ENCODE assay signal across 29 cellular contexts in genomic region chr3:128240232-128240631, GRCh38.
"Had no signal": no experiment of that assay in that cellular context is flagged by ENCODE, and none has a peak within 500 bp of the region (broad histone marks: within the 10 kb centered on the region; RNA-seq: fewer than 3 reads in every experiment).

No MANE protein-coding gene starts in this region.

- H3K27me3 ChIP-seq: foreskin keratinocyte, heart left ventricle, pancreas, stomach, thyroid gland, upper lobe of right lung had no signal

- H3K4me3 Mint-ChIP-seq: activated CD4-positive, alpha-beta memory T cell treated with anti-CD3 and anti-CD28 coated beads, Interleukin-2, amount 10 ng/mL, durations not matched to agents 7 days and 5 days; activated CD4-positive, alpha-beta T cell treated with anti-CD3 and anti-CD28 coated beads, Interleukin-2, amount 10 ng/mL, durations not matched to agents 7 days and 5 days; activated naive CD4-positive, alpha-beta T cell treated with anti-CD3 and anti-CD28 coated beads, Interleukin-2, amount 10 ng/mL, durations not matched to agents 7 days and 5 days; activated naive CD8-positive, alpha-beta T cell treated with anti-CD3 and anti-CD28 coated beads, Interleukin-2, amount 10 ng/mL, durations not matched to agents 7 days and 5 days; activated T-cell treated with anti-CD3 and anti-CD28 coated beads, Interleukin-2, amount 50 U/mL, for 24 hours; endodermal cell; immature natural killer cell; mesothelial cell of epicardium; naive B cell; nephron progenitor cell; WTC11 had no signal

- H3K27ac Mint-ChIP-seq: activated CD4-positive, alpha-beta memory T cell treated with anti-CD3 and anti-CD28 coated beads, Interleukin-2, amount 10 ng/mL, durations not matched to agents 7 days and 5 days; activated naive CD4-positive, alpha-beta T cell treated with anti-CD3 and anti-CD28 coated beads, Interleukin-2, amount 10 ng/mL, durations not matched to agents 7 days and 5 days; activated naive CD8-positive, alpha-beta T cell treated with anti-CD3 and anti-CD28 coated beads, Interleukin-2, amount 10 ng/mL, durations not matched to agents 7 days and 5 days; activated T-cell treated with anti-CD3 and anti-CD28 coated beads, Interleukin-2, amount 50 U/mL, for 24 hours; endodermal cell; immature natural killer cell; mesothelial cell of epicardium; nephron progenitor cell; WTC11 had no signal

- H3K27ac ChIP-seq: foreskin keratinocyte, heart left ventricle, pancreas, prostate gland, skin epidermis, stomach, thyroid gland, upper lobe of right lung had no signal

- H3K9me3 Mint-ChIP-seq: activated CD4-positive, alpha-beta memory T cell treated with anti-CD3 and anti-CD28 coated beads, Interleukin-2, amount 10 ng/mL, durations not matched to agents 7 days and 5 days; activated CD4-positive, alpha-beta T cell treated with anti-CD3 and anti-CD28 coated beads, Interleukin-2, amount 10 ng/mL, durations not matched to agents 7 days and 5 days; activated naive CD4-positive, alpha-beta T cell treated with anti-CD3 and anti-CD28 coated beads, Interleukin-2, amount 10 ng/mL, durations not matched to agents 7 days and 5 days; activated naive CD8-positive, alpha-beta T cell treated with anti-CD3 and anti-CD28 coated beads, Interleukin-2, amount 10 ng/mL, durations not matched to agents 7 days and 5 days; activated T-cell treated with anti-CD3 and anti-CD28 coated beads, Interleukin-2, amount 50 U/mL, for 24 hours; endodermal cell; immature natural killer cell; mesothelial cell of epicardium; naive B cell; nephron progenitor cell; WTC11 had no signal

- H3K36me3 Mint-ChIP-seq: mesothelial cell of epicardium, WTC11 had no signal

- H3K4me1 ChIP-seq: foreskin keratinocyte, pancreas, thyroid gland, upper lobe of right lung had no signal

- H3K36me3 ChIP-seq: heart left ventricle, pancreas, prostate gland, stomach, thyroid gland, upper lobe of right lung had no signal

- H3K9me3 ChIP-seq: heart left ventricle, pancreas, prostate gland, stomach, thyroid gland, upper lobe of right lung had no signal

- H3K4me3 ChIP-seq: heart left ventricle, pancreas, prostate gland, skin epidermis, stomach, thyroid gland, upper lobe of right lung had no signal

- H3K27me3 Mint-ChIP-seq: activated CD4-positive, alpha-beta memory T cell treated with anti-CD3 and anti-CD28 coated beads, Interleukin-2, amount 10 ng/mL, durations not matched to agents 7 days and 5 days; activated CD4-positive, alpha-beta T cell treated with anti-CD3 and anti-CD28 coated beads, Interleukin-2, amount 10 ng/mL, durations not matched to agents 7 days and 5 days; activated naive CD4-positive, alpha-beta T cell treated with anti-CD3 and anti-CD28 coated beads, Interleukin-2, amount 10 ng/mL, durations not matched to agents 7 days and 5 days; activated naive CD8-positive, alpha-beta T cell treated with anti-CD3 and anti-CD28 coated beads, Interleukin-2, amount 10 ng/mL, durations not matched to agents 7 days and 5 days; activated T-cell treated with anti-CD3 and anti-CD28 coated beads, Interleukin-2, amount 50 U/mL, for 24 hours; naive B cell had no signal

- DNase-seq: activated CD4-positive, alpha-beta memory T cell treated with anti-CD3 and anti-CD28 coated beads, Interleukin-2, amount 10 ng/mL, durations not matched to agents 7 days and 5 days; activated CD4-positive, alpha-beta T cell treated with anti-CD3 and anti-CD28 coated beads for 1 hour; activated CD4-positive, alpha-beta T cell treated with anti-CD3 and anti-CD28 coated beads, Interleukin-2, amount 10 ng/mL, durations not matched to agents 7 days and 5 days; activated CD8-positive, alpha-beta memory T cell treated with anti-CD3 and anti-CD28 coated beads, Interleukin-2, amount 50 U/mL, for 48 hours; activated gamma-delta T cell; activated naive CD4-positive, alpha-beta T cell treated with anti-CD3 and anti-CD28 coated beads, Interleukin-2, amount 10 ng/mL, durations not matched to agents 7 days and 5 days; activated naive CD8-positive, alpha-beta T cell treated with anti-CD3 and anti-CD28 coated beads, Interleukin-2, amount 10 ng/mL, durations not matched to agents 7 days and 5 days; activated T-cell treated with anti-CD3 and anti-CD28 coated beads, Interleukin-2, amount 50 U/mL, for 24 hours; central memory CD4-positive, alpha-beta T cell; endodermal cell; foreskin keratinocyte; heart left ventricle; hypothalamus; immature natural killer cell; kidney; left colon; naive B cell; nephron progenitor cell; pancreas; retina; stimulated activated CD4-positive, alpha-beta T cell treated with anti-CD3 and anti-CD28 coated beads, Interleukin-12 subunit alpha, Interleukin-12 subunit beta, amount 100 ng/mL, for 4 hours; stimulated activated CD4-positive, alpha-beta T cell treated with anti-CD3 and anti-CD28 coated beads, Interleukin-4, amount 100 ng/mL, for 1 hour; stomach; thyroid gland; upper lobe of right lung had no signal
